8 cellular contexts compared by ENCODE assay signal in genomic region chr11:69950120-69950519, GRCh38.
DNase-seq lines count a peak whose midpoint lies in the region; ATAC-seq and TF ChIP-seq lines count a peak whose summit lies in the region.

No MANE protein-coding gene starts in this region.

- WGBS in lower leg skin, 2 donors = 68% methylated on average over 7 to 8 of the region's 8 CpGs

- H3K9me3 ChIP-seq in SJCRH30 (replicated peaks) (no peaks in the 10 kb centered on the region), left ventricle myocardium inferior (replicated peaks) (peaks cover 5% of the 10 kb centered on the region)

- TF ChIP-seq CTCF in GM06990 (IDR thresholded peaks at IDR 0.05; ENCODE audit: insufficient read depth, low read length, poor library complexity, severe bottlenecking) (peak; percentile 40), left ventricle myocardium inferior (IDR thresholded peaks at IDR 0.05; ENCODE audit: borderline replicate concordance) (peak; percentile 46), lower leg skin (IDR thresholded peaks at IDR 0.05) (no peak)

- H3K27ac ChIP-seq in SJCRH30 (no peak overlapping the region), left ventricle myocardium inferior (replicated peaks) (no peak overlapping the region)

- H3K4me3 ChIP-seq in GM06990 (replicated peaks; ENCODE audit: low read depth, low read length) (no peak overlapping the region), SJCRH30 (no peak overlapping the region), left ventricle myocardium inferior (no peak overlapping the region), lower leg skin (ENCODE audit: low read depth, poor library complexity, severe bottlenecking) (no peak overlapping the region)

- no peaks in the 10 kb centered on the region for H3K4me1 ChIP-seq in SJCRH30
- H3K4me1 ChIP-seq in left ventricle myocardium inferior = peaks cover 5% of the 10 kb centered on the region

- H3K27me3 ChIP-seq in GM06990 (replicated peaks; ENCODE audit: control insufficient read depth, insufficient read depth, low read length) (no peaks in the 10 kb centered on the region), SJCRH30 (no peaks in the 10 kb centered on the region), left ventricle myocardium inferior (ENCODE audit: low read depth) (peaks cover 33% of the 10 kb centered on the region)

- TF ChIP-seq POLR2A in lower leg skin (IDR thresholded peaks at IDR 0.05) = no peak

- intact Hi-C loops in left ventricle myocardium inferior (cut with micrococcal nuclease) = no loop called here
- intact Hi-C loops in lower leg skin (cut with DNase I; ENCODE audit: low total_unique reads) = no loop called here

- ATAC-seq in GM19455 (IDR thresholded peaks at IDR 0.05; ENCODE audit: unreplicated experiment) = no peak

- no peaks in the 10 kb centered on the region for H3K36me3 ChIP-seq in GM06990 (ENCODE audit: control insufficient read depth, insufficient read depth, low read length)
- H3K36me3 ChIP-seq in SJCRH30 = no peaks in the 10 kb centered on the region
- H3K36me3 ChIP-seq in left ventricle myocardium inferior = no peaks in the 10 kb centered on the region

- DNase-seq in 8988T (peak; percentile 87), GM06990 (ENCODE audit: extremely low read depth, insufficient read length) (no peak), SJCRH30 (peak; percentile 20 to 41), left ventricle myocardium inferior (no peak), lower leg skin (ENCODE audit: low spot score in 2 of 2) (no peak), anterior cingulate cortex (lab: John Stamatoyannopoulos, UW) (no peak), NCI-H2107 (lab: John Stamatoyannopoulos, UW) (no peak)

Comparison
In these comparisons a context has a peak if more than half of its experiments do, and no peak if none do; other contexts are left out.
1. DNase-seq: peak in 8988T (single experiment) and SJCRH30 (2 of 2); none in GM06990 (single experiment), left ventricle myocardium inferior (single experiment), lower leg skin (0 of 2), anterior cingulate cortex (0 of 58) and NCI-H2107 (single experiment).
2. CTCF ChIP-seq: peak in GM06990 (single experiment) and left ventricle myocardium inferior (single experiment); none in lower leg skin (0 of 3).